10 cellular contexts compared by ENCODE assay signal in the genomic region with DNA sequence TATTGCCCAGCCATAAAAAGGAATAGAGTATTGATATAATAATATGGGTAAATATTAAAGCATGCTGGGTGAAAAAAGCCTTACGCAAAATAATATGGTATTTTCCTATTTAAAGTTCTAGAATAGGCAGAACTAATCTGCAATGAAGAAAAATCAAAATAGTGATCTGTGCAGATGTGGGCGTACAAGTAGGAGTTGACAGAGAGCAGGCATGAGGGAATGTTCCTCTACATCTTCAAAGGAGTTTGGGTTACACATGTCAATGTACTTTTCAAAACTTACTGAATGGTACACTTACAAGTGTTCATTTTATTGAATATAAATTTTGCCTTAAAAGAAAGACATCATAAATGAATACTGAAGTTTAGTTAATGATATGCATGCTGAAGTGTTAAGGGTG.
"Had no signal": no experiment of that assay in that cellular context is flagged by ENCODE, and none has a peak within 500 bp of the region (broad histone marks: within the 10 kb centered on the region; RNA-seq: fewer than 3 reads in every experiment).

No MANE protein-coding gene starts in this region.

- ATAC-seq: GM23338, HCT116 had no signal

- DNase-seq: GM23248, GOT3, H7, H9, HCEC 1CT, HFFc6 had no signal

- FAIRE-seq: H1, H54 had no signal
